ENCODE assay signal across 23 cellular contexts in genomic region chr1:178937770-178938169, GRCh38.
DNase-seq lines count a peak whose midpoint lies in the region; ATAC-seq, FAIRE-seq and TF ChIP-seq lines count a peak whose summit lies in the region.
"Had no signal": no experiment of that assay in that cellular context is flagged by ENCODE, and none has a peak within 500 bp of the region (broad histone marks: within the 10 kb centered on the region; RNA-seq: fewer than 3 reads in every experiment).

No MANE protein-coding gene starts in this region.

- intact Hi-C loops in esophagus squamous epithelium (cut with DNase I) = no loop called here

- TF ChIP-seq POLR2A in Peyer's patch (IDR thresholded peaks at IDR 0.05) (no peak), esophagus squamous epithelium (IDR thresholded peaks at IDR 0.05) (no peak)

- 50 to 52% methylated on average over 7 of the region's 7 CpGs for WGBS in esophagus squamous epithelium, 2 donors

- H3K9me3 ChIP-seq in Peyer's patch (no peaks in the 10 kb centered on the region), esophagus squamous epithelium (no peaks in the 10 kb centered on the region), subcutaneous abdominal adipose tissue (ENCODE audit: control insufficient read depth in 5 of 5, low read length in 5 of 5) (no peaks in the 10 kb centered on the region), T-helper 17 cell (ENCODE audit: control insufficient read depth, low read length, poor library complexity, severe bottlenecking) (no peaks in the 10 kb centered on the region)

- H3K36me3 ChIP-seq in Peyer's patch = no peaks in the 10 kb centered on the region
- H3K36me3 ChIP-seq in esophagus squamous epithelium = no peaks in the 10 kb centered on the region
- H3K36me3 ChIP-seq in subcutaneous abdominal adipose tissue (ENCODE audit: control insufficient read depth in 5 of 5, insufficient read depth in 5 of 5, low read length in 5 of 5) = no peaks in the 10 kb centered on the region

- H3K27ac Mint-ChIP-seq in nephron (peak overlapping the region; percentile 98 to 100 (median 98)), T-helper 17 cell (no peak overlapping the region), glutamatergic neuron (ENCODE audit: unreplicated experiment) (no peak overlapping the region)
- H3K27ac Mint-ChIP-seq: activated B cell treated with CpG ODN at 0.5 μM for 24 hours; activated CD8-positive, alpha-beta T cell treated with anti-CD3 and anti-CD28 coated beads for 36 hours; stimulated activated naive CD8-positive, alpha-beta T cell treated with anti-CD3 and anti-CD28 coated beads, Interleukin-15, amount 100 ng/mL, for 72 hours; T-helper 2 cell treated with Interferon-gamma antibody and Interleukin-4, amounts not matched to agents 5 μg/mL and 100 μg/mL, for 36 hours had no signal

- H3K4me3 ChIP-seq in Peyer's patch (no peak overlapping the region), esophagus squamous epithelium (no peak overlapping the region), subcutaneous abdominal adipose tissue (ENCODE audit: low read depth in 1 of 5, low read length in 5 of 5) (peak overlapping the region in 1 of 5 donors; percentile 6)

- H3K27me3 Mint-ChIP-seq in nephron (ENCODE audit: low read depth) = no peaks in the 10 kb centered on the region
- peaks cover 25% of the 10 kb centered on the region for H3K27me3 Mint-ChIP-seq in T-helper 17 cell
- H3K27me3 Mint-ChIP-seq in glutamatergic neuron (ENCODE audit: unreplicated experiment) = peaks cover 4% of the 10 kb centered on the region

- H3K4me1 ChIP-seq in Peyer's patch (peaks cover 0 to 30% (median 0%) of the 10 kb centered on the region in 4 donors), esophagus squamous epithelium (peaks cover 8 to 70% (median 45%) of the 10 kb centered on the region in 3 donors), subcutaneous abdominal adipose tissue (ENCODE audit: control insufficient read depth in 5 of 5, insufficient read depth in 5 of 5, low read length in 5 of 5) (peaks cover 8 to 49% (median 40%) of the 10 kb centered on the region in 5 donors)

- ATAC-seq in T-helper 17 cell = no peak
- ATAC-seq: activated CD8-positive, alpha-beta T cell treated with anti-CD3 and anti-CD28 coated beads for 36 hours; left colon; stimulated activated naive CD8-positive, alpha-beta T cell treated with anti-CD3 and anti-CD28 coated beads, Interleukin-15, amount 100 ng/mL, for 72 hours had no signal

- H3K27me3 ChIP-seq in Peyer's patch (no peaks in the 10 kb centered on the region), esophagus squamous epithelium (no peaks in the 10 kb centered on the region), subcutaneous abdominal adipose tissue (ENCODE audit: control insufficient read depth in 5 of 5, insufficient read depth in 4 of 5, low read length in 5 of 5) (peaks cover 0 to 2% (median 0%) of the 10 kb centered on the region in 5 donors)

- DNase-seq in Peyer's patch (peak in 1 of 3 donors; percentile 41), esophagus squamous epithelium (lab: John Stamatoyannopoulos, UW) (no peak), T-helper 17 cell (no peak), Ammon's horn (ENCODE audit: low spot score) (no peak), glutamatergic neuron (no peak), D721Med (ENCODE audit: insufficient read length, low spot score) (no peak)
- DNase-seq: ACHN; activated B cell treated with CpG ODN at 0.5 μM for 24 hours; activated CD8-positive, alpha-beta T cell treated with anti-CD3 and anti-CD28 coated beads for 36 hours; activated naive CD4-positive, alpha-beta T cell; amniotic stem cell; erythroblast; left colon; NCI-H2029; NCI-H446 treated with DMSO at 0.1 percent for 48 hours; stimulated activated CD4-positive, alpha-beta T cell treated with anti-CD3 and anti-CD28 coated beads, Interleukin-4, amount 100 ng/mL, for 24 hours; stimulated activated naive CD8-positive, alpha-beta T cell treated with anti-CD3 and anti-CD28 coated beads, Interleukin-15, amount 100 ng/mL, for 72 hours had no signal

- H3K36me3 Mint-ChIP-seq in nephron (ENCODE audit: low read depth) (no peaks in the 10 kb centered on the region), T-helper 17 cell (ENCODE audit: low read depth) (peaks cover 3% of the 10 kb centered on the region), glutamatergic neuron (ENCODE audit: unreplicated experiment) (no peaks in the 10 kb centered on the region)

- no peak overlapping the region for H3K9ac ChIP-seq in subcutaneous abdominal adipose tissue (ENCODE audit: low read length in 5 of 5)

- no peak for TF ChIP-seq CTCF in Peyer's patch (IDR thresholded peaks at IDR 0.05)
- TF ChIP-seq CTCF in esophagus squamous epithelium (IDR thresholded peaks at IDR 0.05) = no peak
- no peak for TF ChIP-seq CTCF in nephron (IDR thresholded peaks at IDR 0.05; ENCODE audit: unreplicated experiment in 3 of 3)
- no peak for TF ChIP-seq CTCF in glutamatergic neuron (IDR thresholded peaks at IDR 0.05; ENCODE audit: partially characterized antibody, unreplicated experiment)
- no peak for TF ChIP-seq CTCF in D721Med (IDR thresholded peaks at IDR 0.05; ENCODE audit: insufficient read depth, missing control alignments)

- H3K4me1 Mint-ChIP-seq in nephron = peaks cover 83% of the 10 kb centered on the region
- peaks cover 6% of the 10 kb centered on the region for H3K4me1 Mint-ChIP-seq in T-helper 17 cell
- H3K4me1 Mint-ChIP-seq in glutamatergic neuron (ENCODE audit: low read depth, unreplicated experiment) = peaks cover 24% of the 10 kb centered on the region

- FAIRE-seq in D721Med (lab: Jason Lieb, UNC) = no peak
- FAIRE-seq: HTR-8/SVneo, RCC 7860 had no signal

- H3K27ac ChIP-seq in Peyer's patch = peak overlapping the region; percentile 4 to 91 (median 72)
- peak overlapping the region; percentile 69 to 92 (median 86) for H3K27ac ChIP-seq in esophagus squamous epithelium
- peak overlapping the region; percentile 63 for H3K27ac ChIP-seq in subcutaneous abdominal adipose tissue (ENCODE audit: low read depth, low read length)
- H3K27ac ChIP-seq: C4-2B had no signal

- H3K9me3 Mint-ChIP-seq in nephron (no peaks in the 10 kb centered on the region), glutamatergic neuron (ENCODE audit: unreplicated experiment) (no peaks in the 10 kb centered on the region)
- H3K9me3 Mint-ChIP-seq: activated B cell treated with CpG ODN at 0.5 μM for 24 hours; activated CD8-positive, alpha-beta T cell treated with anti-CD3 and anti-CD28 coated beads for 36 hours; stimulated activated naive CD8-positive, alpha-beta T cell treated with anti-CD3 and anti-CD28 coated beads, Interleukin-15, amount 100 ng/mL, for 72 hours; T-helper 2 cell treated with Interferon-gamma antibody and Interleukin-4, amounts not matched to agents 5 μg/mL and 100 μg/mL, for 36 hours had no signal

- H3K4me3 Mint-ChIP-seq in nephron (peak overlapping the region; percentile 17 to 51 (median 21)), T-helper 17 cell (no peak overlapping the region), glutamatergic neuron (ENCODE audit: unreplicated experiment) (no peak overlapping the region)
- H3K4me3 Mint-ChIP-seq: activated B cell treated with CpG ODN at 0.5 μM for 24 hours; activated CD8-positive, alpha-beta T cell treated with anti-CD3 and anti-CD28 coated beads for 36 hours; stimulated activated naive CD8-positive, alpha-beta T cell treated with anti-CD3 and anti-CD28 coated beads, Interleukin-15, amount 100 ng/mL, for 72 hours; T-helper 2 cell treated with Interferon-gamma antibody and Interleukin-4, amounts not matched to agents 5 μg/mL and 100 μg/mL, for 36 hours had no signal

Comparison
In these comparisons a context has a peak if more than half of its experiments do, and no peak if none do; other contexts are left out.
1. H3K27ac Mint-ChIP-seq: peak in nephron (3 of 3); none in T-helper 17 cell (single experiment) and glutamatergic neuron (single experiment).
2. H3K4me3 Mint-ChIP-seq: peak in nephron (3 of 3); none in T-helper 17 cell (single experiment) and glutamatergic neuron (single experiment).
3. Peak in every context shown above with its lines, with median percentiles within 50 percentile points of each other: H3K27ac ChIP-seq.